26 cellular contexts compared by ENCODE assay signal in genomic region chr18:27952741-27953140, GRCh38.
"Had no signal": no experiment of that assay in that cellular context is flagged by ENCODE, and none has a peak within 500 bp of the region (broad histone marks: within the 10 kb centered on the region; RNA-seq: fewer than 3 reads in every experiment).

No MANE protein-coding gene starts in this region.

- H3K4me1 ChIP-seq: colonic mucosa, esophagus squamous epithelium, lower lobe of right lung, psoas muscle, suprapubic skin, transverse colon, upper lobe of right lung, uterus had no signal

- H3K27ac Mint-ChIP-seq: dendritic cell treated with granulocyte-macrophage colony-stimulating factor and Interleukin-4, amounts not matched to agents 40 ng/mL and 50 ng/mL, for 4 days; naive thymus-derived CD8-positive, alpha-beta T cell; stimulated activated naive CD8-positive, alpha-beta T cell treated with anti-CD3 and anti-CD28 coated beads, Interleukin-15, amount 100 ng/mL, for 72 hours had no signal

- H3K36me3 Mint-ChIP-seq: naive thymus-derived CD8-positive, alpha-beta T cell had no signal

- H3K27me3 ChIP-seq: colonic mucosa, esophagus squamous epithelium, hepatocyte, ovary, suprapubic skin, transverse colon, upper lobe of right lung, uterus had no signal

- H3K9me3 Mint-ChIP-seq: dendritic cell treated with granulocyte-macrophage colony-stimulating factor and Interleukin-4, amounts not matched to agents 40 ng/mL and 50 ng/mL, for 4 days; nephron progenitor cell; stimulated activated naive CD8-positive, alpha-beta T cell treated with anti-CD3 and anti-CD28 coated beads, Interleukin-15, amount 100 ng/mL, for 72 hours had no signal

- H3K79me2 ChIP-seq: hepatocyte had no signal

- H2AFZ ChIP-seq: hepatocyte had no signal

- H3K9me3 ChIP-seq: colonic mucosa, esophagus squamous epithelium, left ventricle myocardium inferior, lower lobe of right lung, ovary, psoas muscle, suprapubic skin, transverse colon, upper lobe of right lung, uterus had no signal

- H3K27ac ChIP-seq: colonic mucosa, esophagus squamous epithelium, hepatocyte, lower lobe of right lung, ovary, psoas muscle, skin epidermis, suprapubic skin, transverse colon, upper lobe of right lung, uterus had no signal

- H3K4me3 ChIP-seq: colonic mucosa, esophagus squamous epithelium, hepatocyte, left ventricle myocardium inferior, lower lobe of right lung, ovary, psoas muscle, skin epidermis, suprapubic skin, transverse colon, upper lobe of right lung, uterus had no signal

- H3K27me3 Mint-ChIP-seq: dendritic cell treated with granulocyte-macrophage colony-stimulating factor and Interleukin-4, amounts not matched to agents 40 ng/mL and 50 ng/mL, for 4 days; naive thymus-derived CD8-positive, alpha-beta T cell; stimulated activated naive CD8-positive, alpha-beta T cell treated with anti-CD3 and anti-CD28 coated beads, Interleukin-15, amount 100 ng/mL, for 72 hours had no signal

- DNase-seq: colonic mucosa; effector memory CD4-positive, alpha-beta T cell; erythroblast; esophagus squamous epithelium; left colon; left ventricle myocardium inferior; lower lobe of right lung; naive thymus-derived CD8-positive, alpha-beta T cell; nephron progenitor cell; occipital lobe; ovary; posterior cingulate gyrus; psoas muscle; right cardiac atrium; stimulated activated CD4-positive, alpha-beta T cell treated with anti-CD3 and anti-CD28 coated beads, Interleukin-15, amount 100 ng/mL, for 24 hours; stimulated activated CD4-positive, alpha-beta T cell treated with anti-CD3 and anti-CD28 coated beads, Interleukin-2, amount 100 ng/mL, for 48 hours; stimulated activated CD8-positive, alpha-beta memory T cell treated with anti-CD3 and anti-CD28 coated beads, Interleukin-4, amount 100 ng/mL, for 48 hours; stimulated activated naive CD4-positive, alpha-beta T cell; stimulated activated naive CD8-positive, alpha-beta T cell treated with anti-CD3 and anti-CD28 coated beads, Interleukin-15, amount 100 ng/mL, for 72 hours; transverse colon; upper lobe of right lung; uterus had no signal

- H3K36me3 ChIP-seq: colonic mucosa, esophagus squamous epithelium, left ventricle myocardium inferior, lower lobe of right lung, ovary, suprapubic skin, transverse colon, upper lobe of right lung, uterus had no signal

- H3K4me2 ChIP-seq: hepatocyte had no signal

- ATAC-seq: left colon; lower lobe of right lung; naive thymus-derived CD8-positive, alpha-beta T cell; psoas muscle; stimulated activated naive CD8-positive, alpha-beta T cell treated with anti-CD3 and anti-CD28 coated beads, Interleukin-15, amount 100 ng/mL, for 72 hours; upper lobe of right lung had no signal

- H3K4me3 Mint-ChIP-seq: dendritic cell treated with granulocyte-macrophage colony-stimulating factor and Interleukin-4, amounts not matched to agents 40 ng/mL and 50 ng/mL, for 4 days; naive thymus-derived CD8-positive, alpha-beta T cell; nephron progenitor cell; stimulated activated naive CD8-positive, alpha-beta T cell treated with anti-CD3 and anti-CD28 coated beads, Interleukin-15, amount 100 ng/mL, for 72 hours had no signal

- H3K4me1 Mint-ChIP-seq: naive thymus-derived CD8-positive, alpha-beta T cell; stimulated activated naive CD8-positive, alpha-beta T cell treated with anti-CD3 and anti-CD28 coated beads, Interleukin-15, amount 100 ng/mL, for 72 hours had no signal
